Comparison of ENCODE assay signal across 1 cellular context in genomic region chr3:188088948-188089685, GRCh38.
TF ChIP-seq lines count a peak whose summit lies in the region.

No MANE protein-coding gene starts in this region.

TF ChIP-seq in HepG2, 621 proteins besides CTCF, POLR2A, EP300 and RAD21 (continued from another document and continues in another):
- TF ChIP-seq HBP1 (CRISPR knock-in tag; IDR thresholded peaks at IDR 0.05; ENCODE audit: low read depth), result no peak
- TF ChIP-seq ZMYM4 (CRISPR knock-in tag; IDR thresholded peaks at IDR 0.05), result peak; percentile 60
- TF ChIP-seq ZFP36L1 (CRISPR knock-in tag; IDR thresholded peaks at IDR 0.05), result no peak
- TF ChIP-seq BCL6 (CRISPR knock-in tag; IDR thresholded peaks at IDR 0.05), result no peak
- TF ChIP-seq, protein P1, sequence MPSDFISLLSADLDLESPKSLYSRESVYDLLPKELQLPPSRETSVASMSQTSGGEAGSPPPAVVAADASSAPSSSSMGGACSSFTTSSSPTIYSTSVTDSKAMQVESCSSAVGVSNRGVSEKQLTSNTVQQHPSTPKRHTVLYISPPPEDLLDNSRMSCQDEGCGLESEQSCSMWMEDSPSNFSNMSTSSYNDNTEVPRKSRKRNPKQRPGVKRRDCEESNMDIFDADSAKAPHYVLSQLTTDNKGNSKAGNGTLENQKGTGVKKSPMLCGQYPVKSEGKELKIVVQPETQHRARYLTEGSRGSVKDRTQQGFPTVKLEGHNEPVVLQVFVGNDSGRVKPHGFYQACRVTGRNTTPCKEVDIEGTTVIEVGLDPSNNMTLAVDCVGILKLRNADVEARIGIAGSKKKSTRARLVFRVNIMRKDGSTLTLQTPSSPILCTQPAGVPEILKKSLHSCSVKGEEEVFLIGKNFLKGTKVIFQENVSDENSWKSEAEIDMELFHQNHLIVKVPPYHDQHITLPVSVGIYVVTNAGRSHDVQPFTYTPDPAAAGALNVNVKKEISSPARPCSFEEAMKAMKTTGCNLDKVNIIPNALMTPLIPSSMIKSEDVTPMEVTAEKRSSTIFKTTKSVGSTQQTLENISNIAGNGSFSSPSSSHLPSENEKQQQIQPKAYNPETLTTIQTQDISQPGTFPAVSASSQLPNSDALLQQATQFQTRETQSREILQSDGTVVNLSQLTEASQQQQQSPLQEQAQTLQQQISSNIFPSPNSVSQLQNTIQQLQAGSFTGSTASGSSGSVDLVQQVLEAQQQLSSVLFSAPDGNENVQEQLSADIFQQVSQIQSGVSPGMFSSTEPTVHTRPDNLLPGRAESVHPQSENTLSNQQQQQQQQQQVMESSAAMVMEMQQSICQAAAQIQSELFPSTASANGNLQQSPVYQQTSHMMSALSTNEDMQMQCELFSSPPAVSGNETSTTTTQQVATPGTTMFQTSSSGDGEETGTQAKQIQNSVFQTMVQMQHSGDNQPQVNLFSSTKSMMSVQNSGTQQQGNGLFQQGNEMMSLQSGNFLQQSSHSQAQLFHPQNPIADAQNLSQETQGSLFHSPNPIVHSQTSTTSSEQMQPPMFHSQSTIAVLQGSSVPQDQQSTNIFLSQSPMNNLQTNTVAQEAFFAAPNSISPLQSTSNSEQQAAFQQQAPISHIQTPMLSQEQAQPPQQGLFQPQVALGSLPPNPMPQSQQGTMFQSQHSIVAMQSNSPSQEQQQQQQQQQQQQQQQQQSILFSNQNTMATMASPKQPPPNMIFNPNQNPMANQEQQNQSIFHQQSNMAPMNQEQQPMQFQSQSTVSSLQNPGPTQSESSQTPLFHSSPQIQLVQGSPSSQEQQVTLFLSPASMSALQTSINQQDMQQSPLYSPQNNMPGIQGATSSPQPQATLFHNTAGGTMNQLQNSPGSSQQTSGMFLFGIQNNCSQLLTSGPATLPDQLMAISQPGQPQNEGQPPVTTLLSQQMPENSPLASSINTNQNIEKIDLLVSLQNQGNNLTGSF (CRISPR knock-in tag; IDR thresholded peaks at IDR 0.05), result no peak
- TF ChIP-seq BRCA1 (CRISPR knock-in tag; IDR thresholded peaks at IDR 0.05), result no peak
- no peak for TF ChIP-seq ZNF512B (CRISPR knock-in tag; IDR thresholded peaks at IDR 0.05; ENCODE audit: borderline replicate concordance)
- TF ChIP-seq ZNF781 (CRISPR knock-in tag; IDR thresholded peaks at IDR 0.05; ENCODE audit: borderline replicate concordance, not compliant biosample characterization), result no peak
- TF ChIP-seq NFIC (IDR thresholded peaks at IDR 0.05; ENCODE audit: low read length), result no peak
- no peak for TF ChIP-seq ZSCAN12 (CRISPR knock-in tag; IDR thresholded peaks at IDR 0.05)
- 0 out of 2 replicates have a peak, but pooled peaks have one; percentile 58 for TF ChIP-seq SOX5 (CRISPR knock-in tag; IDR thresholded peaks at IDR 0.05; ENCODE audit: borderline replicate concordance)
- no peak for TF ChIP-seq RFXAP (CRISPR knock-in tag; IDR thresholded peaks at IDR 0.05; ENCODE audit: borderline replicate concordance)
- TF ChIP-seq CBFB (CRISPR knock-in tag; IDR thresholded peaks at IDR 0.05), result no peak
- no peak for TF ChIP-seq ONECUT2 (CRISPR knock-in tag; IDR thresholded peaks at IDR 0.05)
- TF ChIP-seq, protein P2, sequence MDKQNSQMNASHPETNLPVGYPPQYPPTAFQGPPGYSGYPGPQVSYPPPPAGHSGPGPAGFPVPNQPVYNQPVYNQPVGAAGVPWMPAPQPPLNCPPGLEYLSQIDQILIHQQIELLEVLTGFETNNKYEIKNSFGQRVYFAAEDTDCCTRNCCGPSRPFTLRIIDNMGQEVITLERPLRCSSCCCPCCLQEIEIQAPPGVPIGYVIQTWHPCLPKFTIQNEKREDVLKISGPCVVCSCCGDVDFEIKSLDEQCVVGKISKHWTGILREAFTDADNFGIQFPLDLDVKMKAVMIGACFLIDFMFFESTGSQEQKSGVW (CRISPR knock-in tag; IDR thresholded peaks at IDR 0.05; ENCODE audit: borderline replicate concordance), result no peak
- TF ChIP-seq HDAC2 (CRISPR knock-in tag; IDR thresholded peaks at IDR 0.05), result no peak
- TF ChIP-seq ZNF644 (CRISPR knock-in tag; IDR thresholded peaks at IDR 0.05; ENCODE audit: low read depth), result 0 out of 2 replicates have a peak, but pooled peaks have one; percentile 28
- TF ChIP-seq ZFP82 (CRISPR knock-in tag; IDR thresholded peaks at IDR 0.05; ENCODE audit: borderline replicate concordance), result no peak
- TF ChIP-seq SOX13 (IDR thresholded peaks at IDR 0.05), result no peak
- peak in 1 of 2 experiments; percentile 61; a peak in 1 of 4 replicates for TF ChIP-seq SOX13 (CRISPR knock-in tag; conservative IDR thresholded peaks at IDR 0.05 in 1 of 2, IDR thresholded peaks at IDR 0.05 in 1 of 2)
- no peak for TF ChIP-seq ZNF616 (CRISPR knock-in tag; IDR thresholded peaks at IDR 0.05; ENCODE audit: low read depth)
- TF ChIP-seq ZNF101 (CRISPR knock-in tag; IDR thresholded peaks at IDR 0.05; ENCODE audit: borderline replicate concordance, low read depth), result no peak
- TF ChIP-seq ZEB1 (IDR thresholded peaks at IDR 0.05; ENCODE audit: insufficient replicate concordance, low read depth), result no peak
- TF ChIP-seq ADNP (CRISPR knock-in tag; IDR thresholded peaks at IDR 0.05), result no peak
- no peak for TF ChIP-seq ZNF558 (CRISPR knock-in tag; IDR thresholded peaks at IDR 0.05; ENCODE audit: borderline replicate concordance)
- TF ChIP-seq FOXA1 (IDR thresholded peaks at IDR 0.05), result no peak
- TF ChIP-seq FOXA1 (CRISPR knock-in tag; IDR thresholded peaks at IDR 0.05), result peak; percentile 44; the same call in 1 of the 2 replicates
- no peak for TF ChIP-seq GLI4 (CRISPR knock-in tag; IDR thresholded peaks at IDR 0.05; ENCODE audit: borderline replicate concordance)
- 0 out of 2 replicates have a peak, but pooled peaks have one; percentile 48 for TF ChIP-seq IRF2 (CRISPR knock-in tag; IDR thresholded peaks at IDR 0.05)
- no peak; the same call in 1 of the 2 replicates for TF ChIP-seq ZNF331 (CRISPR knock-in tag; IDR thresholded peaks at IDR 0.05)
- no peak for TF ChIP-seq RARG (CRISPR knock-in tag; IDR thresholded peaks at IDR 0.05; ENCODE audit: low read depth)
- TF ChIP-seq POGZ (CRISPR knock-in tag; IDR thresholded peaks at IDR 0.05), result peak; percentile 45; the same call in 1 of the 2 replicates
- TF ChIP-seq, protein P3, sequence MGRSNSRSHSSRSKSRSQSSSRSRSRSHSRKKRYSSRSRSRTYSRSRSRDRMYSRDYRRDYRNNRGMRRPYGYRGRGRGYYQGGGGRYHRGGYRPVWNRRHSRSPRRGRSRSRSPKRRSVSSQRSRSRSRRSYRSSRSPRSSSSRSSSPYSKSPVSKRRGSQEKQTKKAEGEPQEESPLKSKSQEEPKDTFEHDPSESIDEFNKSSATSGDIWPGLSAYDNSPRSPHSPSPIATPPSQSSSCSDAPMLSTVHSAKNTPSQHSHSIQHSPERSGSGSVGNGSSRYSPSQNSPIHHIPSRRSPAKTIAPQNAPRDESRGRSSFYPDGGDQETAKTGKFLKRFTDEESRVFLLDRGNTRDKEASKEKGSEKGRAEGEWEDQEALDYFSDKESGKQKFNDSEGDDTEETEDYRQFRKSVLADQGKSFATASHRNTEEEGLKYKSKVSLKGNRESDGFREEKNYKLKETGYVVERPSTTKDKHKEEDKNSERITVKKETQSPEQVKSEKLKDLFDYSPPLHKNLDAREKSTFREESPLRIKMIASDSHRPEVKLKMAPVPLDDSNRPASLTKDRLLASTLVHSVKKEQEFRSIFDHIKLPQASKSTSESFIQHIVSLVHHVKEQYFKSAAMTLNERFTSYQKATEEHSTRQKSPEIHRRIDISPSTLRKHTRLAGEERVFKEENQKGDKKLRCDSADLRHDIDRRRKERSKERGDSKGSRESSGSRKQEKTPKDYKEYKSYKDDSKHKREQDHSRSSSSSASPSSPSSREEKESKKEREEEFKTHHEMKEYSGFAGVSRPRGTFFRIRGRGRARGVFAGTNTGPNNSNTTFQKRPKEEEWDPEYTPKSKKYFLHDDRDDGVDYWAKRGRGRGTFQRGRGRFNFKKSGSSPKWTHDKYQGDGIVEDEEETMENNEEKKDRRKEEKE (IDR thresholded peaks at IDR 0.05), result no peak
- 0 out of 2 replicates have a peak, but pooled peaks have one; percentile 35 for TF ChIP-seq MIXL1 (CRISPR knock-in tag; IDR thresholded peaks at IDR 0.05)
- TF ChIP-seq, protein P4, sequence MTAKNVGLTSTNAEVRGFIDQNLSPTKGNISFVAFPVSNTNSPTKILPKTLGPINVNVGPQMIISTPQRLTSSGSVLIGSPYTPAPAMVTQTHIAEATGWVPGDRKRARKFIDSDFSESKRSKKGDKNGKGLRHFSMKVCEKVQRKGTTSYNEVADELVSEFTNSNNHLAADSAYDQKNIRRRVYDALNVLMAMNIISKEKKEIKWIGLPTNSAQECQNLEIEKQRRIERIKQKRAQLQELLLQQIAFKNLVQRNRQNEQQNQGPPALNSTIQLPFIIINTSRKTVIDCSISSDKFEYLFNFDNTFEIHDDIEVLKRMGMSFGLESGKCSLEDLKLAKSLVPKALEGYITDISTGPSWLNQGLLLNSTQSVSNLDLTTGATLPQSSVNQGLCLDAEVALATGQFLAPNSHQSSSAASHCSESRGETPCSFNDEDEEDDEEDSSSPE (CRISPR knock-in tag; IDR thresholded peaks at IDR 0.05), result no peak
- TF ChIP-seq THRA (CRISPR knock-in tag; IDR thresholded peaks at IDR 0.05; ENCODE audit: borderline replicate concordance), result no peak
- no peak for TF ChIP-seq PITX1 (CRISPR knock-in tag; IDR thresholded peaks at IDR 0.05)
- TF ChIP-seq TOPORS (CRISPR knock-in tag; IDR thresholded peaks at IDR 0.05), result no peak
- TF ChIP-seq SIX4 (CRISPR knock-in tag; IDR thresholded peaks at IDR 0.05), result no peak
- no peak for TF ChIP-seq KLF12 (CRISPR knock-in tag; IDR thresholded peaks at IDR 0.05; ENCODE audit: borderline replicate concordance)
- no peak for TF ChIP-seq FOXO4 (CRISPR knock-in tag; conservative IDR thresholded peaks at IDR 0.05)
- no peak for TF ChIP-seq ZFP41 (CRISPR knock-in tag; IDR thresholded peaks at IDR 0.05; ENCODE audit: borderline replicate concordance)
- TF ChIP-seq BHLHE40 (IDR thresholded peaks at IDR 0.05; ENCODE audit: low read length), result no peak
- no peak for TF ChIP-seq ZNF292 (CRISPR knock-in tag; IDR thresholded peaks at IDR 0.05; ENCODE audit: borderline replicate concordance, low read depth)
- no peak for TF ChIP-seq RORA (CRISPR knock-in tag; IDR thresholded peaks at IDR 0.05)
- TF ChIP-seq STAG1 (CRISPR knock-in tag; IDR thresholded peaks at IDR 0.05), result no peak; the same call in 1 of the 2 replicates
